ENCODE assay signal across 28 cellular contexts in the genomic region with DNA sequence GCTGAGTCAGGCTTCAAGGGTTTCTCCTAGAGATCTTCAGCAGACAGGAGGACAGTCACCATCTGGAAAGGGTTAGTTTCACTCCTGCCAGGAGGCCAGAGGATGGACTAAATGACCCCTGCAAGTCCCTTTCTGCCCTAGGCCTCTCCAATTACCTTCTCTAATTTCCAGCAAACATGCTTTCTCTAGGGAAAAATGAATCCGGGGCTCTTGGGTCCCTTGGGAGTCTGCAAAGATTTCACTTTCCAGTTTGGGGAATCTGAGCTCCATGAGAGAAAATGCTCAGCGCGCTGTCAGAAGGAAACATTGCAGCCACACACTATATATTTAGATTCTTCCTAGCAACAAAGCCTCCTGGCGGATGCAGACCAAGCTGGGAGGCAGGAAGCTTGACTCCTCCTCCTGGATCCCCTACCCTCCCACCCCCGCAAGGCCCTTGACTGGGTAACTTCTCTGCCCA.
DNase-seq lines count a peak whose midpoint lies in the region; ATAC-seq and TF ChIP-seq lines count a peak whose summit lies in the region.
"Had no signal": no experiment of that assay in that cellular context is flagged by ENCODE, and none has a peak within 500 bp of the region (broad histone marks: within the 10 kb centered on the region; RNA-seq: fewer than 3 reads in every experiment).

No MANE protein-coding gene starts in this region.

- peaks cover 6% of the 10 kb centered on the region for H3K9me3 Mint-ChIP-seq in nephron progenitor cell
- H3K9me3 Mint-ChIP-seq: natural killer cell treated with Interleukin-12 subunit alpha and Interleukin-12 subunit beta and Interleukin-15 and Interleukin-18, amount 100 ng/mL, for 72 hours; stimulated activated naive CD8-positive, alpha-beta T cell treated with anti-CD3 and anti-CD28 coated beads, Interleukin-15, amount 100 ng/mL, for 72 hours; T-cell had no signal

- H3K4me1 Mint-ChIP-seq in nephron progenitor cell, result peaks cover 88% of the 10 kb centered on the region

- H3K27ac Mint-ChIP-seq in nephron progenitor cell, result peak overlapping the region; percentile 100
- H3K27ac Mint-ChIP-seq: activated CD8-positive, alpha-beta memory T cell treated with anti-CD3 and anti-CD28 coated beads, Interleukin-2, amount 10 ng/mL, durations not matched to agents 7 days and 5 days; activated naive CD8-positive, alpha-beta T cell; B cell; progenitor cell of endocrine pancreas; stimulated activated naive CD8-positive, alpha-beta T cell treated with anti-CD3 and anti-CD28 coated beads, Interleukin-15, amount 100 ng/mL, for 72 hours; T-cell had no signal

- ATAC-seq in right cardiac atrium (no peak), HG02852 (IDR thresholded peaks at IDR 0.05; ENCODE audit: unreplicated experiment) (no peak)
- ATAC-seq: activated CD8-positive, alpha-beta memory T cell treated with anti-CD3 and anti-CD28 coated beads, Interleukin-2, amount 10 ng/mL, durations not matched to agents 7 days and 5 days; natural killer cell treated with Interleukin-12 subunit alpha and Interleukin-12 subunit beta and Interleukin-15 and Interleukin-18, amount 100 ng/mL, for 72 hours; stimulated activated naive CD8-positive, alpha-beta T cell treated with anti-CD3 and anti-CD28 coated beads, Interleukin-15, amount 100 ng/mL, for 72 hours; T-cell had no signal

- no peaks in the 10 kb centered on the region for H3K36me3 ChIP-seq in left ventricle myocardium inferior
- H3K36me3 ChIP-seq: colonic mucosa, spleen, upper lobe of left lung had no signal

- WGBS in right cardiac atrium, result 54% methylated on average over 5 of the region's 5 CpGs

- intact Hi-C loops in left ventricle myocardium inferior (cut with micrococcal nuclease), result no loop called here
- intact Hi-C loops in right cardiac atrium (cut with DNase I), result no loop called here

- H3K27me3 Mint-ChIP-seq in nephron progenitor cell (ENCODE audit: low read depth, poor library complexity), result peaks cover 4% of the 10 kb centered on the region
- H3K27me3 Mint-ChIP-seq: stimulated activated naive CD8-positive, alpha-beta T cell treated with anti-CD3 and anti-CD28 coated beads, Interleukin-15, amount 100 ng/mL, for 72 hours had no signal

- H3K4me3 ChIP-seq in left ventricle myocardium inferior (no peak overlapping the region), right cardiac atrium (ENCODE audit: low read length) (no peak overlapping the region), fibroblast of mammary gland (ENCODE audit: control insufficient read depth, low read depth, low read length) (no peak overlapping the region)
- H3K4me3 ChIP-seq: colonic mucosa, spleen, upper lobe of left lung had no signal

- peak overlapping the region; percentile 46 for H3K4me3 Mint-ChIP-seq in nephron progenitor cell
- H3K4me3 Mint-ChIP-seq: activated CD8-positive, alpha-beta memory T cell treated with anti-CD3 and anti-CD28 coated beads, Interleukin-2, amount 10 ng/mL, durations not matched to agents 7 days and 5 days; activated naive CD8-positive, alpha-beta T cell; B cell; natural killer cell treated with Interleukin-12 subunit alpha and Interleukin-12 subunit beta and Interleukin-15 and Interleukin-18, amount 100 ng/mL, for 72 hours; stimulated activated naive CD8-positive, alpha-beta T cell treated with anti-CD3 and anti-CD28 coated beads, Interleukin-15, amount 100 ng/mL, for 72 hours; T-cell had no signal

- no peaks in the 10 kb centered on the region for H3K36me3 Mint-ChIP-seq in nephron progenitor cell (ENCODE audit: low read depth)
- H3K36me3 Mint-ChIP-seq: natural killer cell treated with Interleukin-12 subunit alpha and Interleukin-12 subunit beta and Interleukin-15 and Interleukin-18, amount 100 ng/mL, for 72 hours had no signal

- H3K27me3 ChIP-seq in left ventricle myocardium inferior (ENCODE audit: low read depth) (peaks cover 27% of the 10 kb centered on the region), right cardiac atrium (ENCODE audit: control insufficient read depth, insufficient read depth) (no peaks in the 10 kb centered on the region)
- H3K27me3 ChIP-seq: colonic mucosa, upper lobe of left lung had no signal

- no peak for DNase-seq in left ventricle myocardium inferior
- DNase-seq in right cardiac atrium, result no peak
- DNase-seq in fibroblast of mammary gland (ENCODE audit: low read depth), result peak; percentile 14
- DNase-seq in nephron progenitor cell, result peak; percentile 57
- DNase-seq in NCI-H446 (lab: John Stamatoyannopoulos, UW), result no peak
- DNase-seq in NCI-H524 treated with DMSO at 0.1 percent for 48 hours (lab: John Stamatoyannopoulos, UW), result no peak
- no peak for DNase-seq in NCI-H1417 (lab: John Stamatoyannopoulos, UW)
- DNase-seq: activated CD4-positive, alpha-beta T cell treated with anti-CD3 and anti-CD28 coated beads for 48 hours; activated CD8-positive, alpha-beta memory T cell treated with anti-CD3 and anti-CD28 coated beads, Interleukin-2, amount 10 ng/mL, durations not matched to agents 7 days and 5 days; Caco-2; colonic mucosa; EL; foreskin melanocyte; kidney glomerular epithelial cell; mesendoderm; NCI-H2171 treated with DMSO at 0.1 percent for 48 hours; NCI-H774; SIG-M5; spleen; stimulated activated CD4-positive, alpha-beta T cell treated with anti-CD3 and anti-CD28 coated beads, Interleukin-4, amount 100 ng/mL, for 24 hours; stimulated activated naive CD8-positive, alpha-beta T cell treated with anti-CD3 and anti-CD28 coated beads, Interleukin-15, amount 100 ng/mL, for 72 hours; T-cell; upper lobe of left lung had no signal

- H3K4me1 ChIP-seq in left ventricle myocardium inferior, result no peaks in the 10 kb centered on the region
- no peaks in the 10 kb centered on the region for H3K4me1 ChIP-seq in right cardiac atrium (ENCODE audit: control insufficient read depth, insufficient read depth, low read length)
- H3K4me1 ChIP-seq: Caco-2, colonic mucosa had no signal

- H3K9me3 ChIP-seq in left ventricle myocardium inferior (replicated peaks) (peaks cover 5% of the 10 kb centered on the region), right cardiac atrium (ENCODE audit: control insufficient read depth, low read length) (no peaks in the 10 kb centered on the region)
- H3K9me3 ChIP-seq: Caco-2, colonic mucosa, spleen, upper lobe of left lung had no signal

- no peak for TF ChIP-seq CTCF in left ventricle myocardium inferior (IDR thresholded peaks at IDR 0.05; ENCODE audit: borderline replicate concordance)
- TF ChIP-seq CTCF in fibroblast of mammary gland (conservative IDR thresholded peaks at IDR 0.05; ENCODE audit: control insufficient read depth, insufficient read depth, low read depth, low read length), result no peak
- TF ChIP-seq CTCF in nephron progenitor cell (IDR thresholded peaks at IDR 0.05), result no peak

- H3K27ac ChIP-seq in left ventricle myocardium inferior (replicated peaks) (peak overlapping the region; percentile 33), right cardiac atrium (ENCODE audit: low read length) (no peak overlapping the region)
- H3K27ac ChIP-seq: colonic mucosa, spleen, upper lobe of left lung had no signal

Comparison
In these comparisons a context has a peak if more than half of its experiments do, and no peak if none do; other contexts are left out.
1. DNase-seq: peak in fibroblast of mammary gland (single experiment) and nephron progenitor cell (single experiment); none in left ventricle myocardium inferior (single experiment), right cardiac atrium (0 of 3), NCI-H446 (0 of 2), NCI-H524 treated with DMSO at 0.1 percent for 48 hours (single experiment) and NCI-H1417 (0 of 3).